15 cellular contexts compared by ENCODE assay signal in genomic region chr1:209689484-209689883, GRCh38. TPM values are rescaled to one million over a fixed set of nuclear protein-coding genes. Genes with fewer than 3 reads are reported as not detected.
DNase-seq lines count a peak whose midpoint lies in the region; ATAC-seq and TF ChIP-seq lines count a peak whose summit lies in the region.
"Had no signal": no experiment of that assay in that cellular context is flagged by ENCODE, and none has a peak within 500 bp of the region (broad histone marks: within the 10 kb centered on the region; RNA-seq: fewer than 3 reads in every experiment).

No MANE protein-coding gene starts in this region.

- CTCF ChIA-PET in SK-N-SH (lab: Yijun Ruan, JAX), result interaction anchor here (1.3 to 5.9 kb wide), 4 partner anchors 14 to 120 kb away, joined by 5 to 42 read pairs (median 14); partner anchors contain the start of gene G0S2

- H3K79me2 ChIP-seq in SK-N-SH (ENCODE audit: insufficient read depth), result no peaks in the 10 kb centered on the region

- TF ChIP-seq EP300 in SK-N-SH (IDR thresholded peaks at IDR 0.05; ENCODE audit: borderline replicate concordance in 1 of 2, low read depth in 1 of 2, low read length in 1 of 2), result no peak

- no peaks in the 10 kb centered on the region for H3K36me3 ChIP-seq in BLaER1
- no peaks in the 10 kb centered on the region for H3K36me3 ChIP-seq in SK-N-SH (replicated peaks in 1 of 2; ENCODE audit: control insufficient read depth in 1 of 2, insufficient read depth in 2 of 2, low read length in 1 of 2)
- H3K36me3 ChIP-seq in aorta (ENCODE audit: control insufficient read depth in 1 of 2, insufficient read depth in 2 of 2, low read length in 1 of 2), result no peaks in the 10 kb centered on the region
- H3K36me3 ChIP-seq: ascending aorta, esophagus squamous epithelium, uterus had no signal

- WGBS in SK-N-SH (ENCODE audit: low lambda C conversion rate), result 77% methylated on average over 4 of the region's 4 CpGs
- 65 to 68% methylated on average over 4 of the region's 4 CpGs for WGBS in aorta, 2 donors

- DNase-seq in ELR (ENCODE audit: low read depth) (peak; percentile 41), SK-N-SH (no peak), kidney tubule cell (ENCODE audit: low spot score) (peak; percentile 74), aorta (no peak), COLO668 (lab: John Stamatoyannopoulos, UW; ENCODE audit: unreplicated experiment) (no peak)
- DNase-seq: CD4-positive, CD25-positive, alpha-beta regulatory T cell; esophagus squamous epithelium; Kasumi-1; NCI-H1930; stimulated activated naive CD8-positive, alpha-beta T cell treated with anti-CD3 and anti-CD28 coated beads, Interleukin-15, Interleukin-2, amounts not matched to agents 100 U/mL and 50 U/mL, for 24 hours; uterus had no signal

- intact Hi-C loops in aorta (cut with DNase I), result no loop called here

- H3K4me3 ChIP-seq in BLaER1 (no peak overlapping the region), SK-N-SH (ENCODE audit: low read depth in 2 of 2, low read length in 1 of 2) (no peak overlapping the region), aorta (ENCODE audit: low read length in 2 of 2) (no peak overlapping the region)
- H3K4me3 ChIP-seq: ascending aorta, esophagus squamous epithelium, SK-N-MC, uterus had no signal

- H4K20me1 ChIP-seq in BLaER1 (no peaks in the 10 kb centered on the region), SK-N-SH (ENCODE audit: insufficient read depth) (no peaks in the 10 kb centered on the region)

- H3K4me2 ChIP-seq in BLaER1 (peak overlapping the region; percentile 90), SK-N-SH (peak overlapping the region; percentile 29; the same call in 1 of the 2 replicates)

- no peaks in the 10 kb centered on the region for H3K9me2 ChIP-seq in SK-N-SH

- H3K9ac ChIP-seq in BLaER1, result no peak overlapping the region
- H3K9ac ChIP-seq in SK-N-SH, result no peak overlapping the region

- peaks cover 26% of the 10 kb centered on the region for H3F3A ChIP-seq in SK-N-SH (replicated peaks; ENCODE audit: insufficient read depth)

- H2AFZ ChIP-seq in SK-N-SH (ENCODE audit: low read depth), result no peak overlapping the region

- no peak for ATAC-seq in aorta (ENCODE audit: low FRiP score)
- no peak for ATAC-seq in HG02763 (IDR thresholded peaks at IDR 0.05; ENCODE audit: unreplicated experiment)
- ATAC-seq: stimulated activated naive CD8-positive, alpha-beta T cell treated with anti-CD3 and anti-CD28 coated beads, Interleukin-15, Interleukin-2, amounts not matched to agents 100 U/mL and 50 U/mL, for 24 hours had no signal

- TF ChIP-seq CTCF in SK-N-SH (IDR thresholded peaks at IDR 0.05), result no peak

- H3K27ac ChIP-seq in BLaER1 (no peak overlapping the region), SK-N-SH (ENCODE audit: low read depth in 2 of 2, low read length in 1 of 2) (peak overlapping the region; percentile 79 to 85; a peak in 3 of 4 replicates), aorta (ENCODE audit: low read depth in 1 of 2, low read length in 2 of 2) (no peak overlapping the region)
- H3K27ac ChIP-seq: ascending aorta, esophagus squamous epithelium, SK-N-MC, uterus had no signal

- H3K27me3 ChIP-seq in BLaER1 (no peaks in the 10 kb centered on the region), SK-N-SH (ENCODE audit: insufficient read depth) (no peaks in the 10 kb centered on the region), aorta (ENCODE audit: control insufficient read depth in 1 of 2, insufficient read depth in 2 of 2, low read length in 1 of 2) (no peaks in the 10 kb centered on the region)
- H3K27me3 ChIP-seq: ascending aorta, esophagus squamous epithelium, uterus had no signal

- TF ChIP-seq RAD21 in SK-N-SH (IDR thresholded peaks at IDR 0.05; ENCODE audit: low read length), result no peak

- H3K4me1 ChIP-seq in BLaER1, result peaks cover 77% of the 10 kb centered on the region
- H3K4me1 ChIP-seq in SK-N-SH (ENCODE audit: control insufficient read depth in 1 of 2, insufficient read depth in 2 of 2, low read depth in 1 of 2, low read length in 1 of 2), result peaks cover 12 to 28% of the 10 kb centered on the region in 2 experiments
- no peaks in the 10 kb centered on the region for H3K4me1 ChIP-seq in aorta (ENCODE audit: control insufficient read depth in 1 of 2, insufficient read depth in 2 of 2, low read length in 2 of 2)
- H3K4me1 ChIP-seq: ascending aorta, uterus had no signal

- H3K9me3 ChIP-seq in BLaER1, result no peaks in the 10 kb centered on the region
- H3K9me3 ChIP-seq in SK-N-SH, result no peaks in the 10 kb centered on the region
- no peaks in the 10 kb centered on the region for H3K9me3 ChIP-seq in aorta (ENCODE audit: control insufficient read depth, low read length)
- H3K9me3 ChIP-seq: ascending aorta, esophagus squamous epithelium, uterus had no signal

- POLR2A ChIA-PET in SK-N-SH (lab: Yijun Ruan, JAX), result interaction anchor here (1.7 kb wide), 1 partner anchor 108 kb away, joined by 5 read pairs; no protein-coding TSS in a partner anchor

TF ChIP-seq in SK-N-SH, 30 proteins besides CTCF, POLR2A, EP300 and RAD21:
- peak; percentile 48; the same call in 1 of the 2 replicates for TF ChIP-seq USF1 (IDR thresholded peaks at IDR 0.05; ENCODE audit: borderline replicate concordance, low read depth)
- no peak for TF ChIP-seq RCOR1 (IDR thresholded peaks at IDR 0.05; ENCODE audit: low read length)
- TF ChIP-seq MEF2A (IDR thresholded peaks at IDR 0.05; ENCODE audit: borderline replicate concordance, low read depth), result no peak
- TF ChIP-seq RXRA (IDR thresholded peaks at IDR 0.05; ENCODE audit: borderline replicate concordance, low read depth), result no peak
- TF ChIP-seq MXI1 (IDR thresholded peaks at IDR 0.05; ENCODE audit: low read depth, low read length), result no peak
- no peak for TF ChIP-seq FOXM1 (IDR thresholded peaks at IDR 0.05; ENCODE audit: low read depth)
- TF ChIP-seq SMC3 (IDR thresholded peaks at IDR 0.05; ENCODE audit: low read depth, low read length), result no peak

RNA-seq across cellular contexts. Expression of gene G0S2, which starts 14.3 kb away (rescaled TPM):
- polyA plus RNA-seq in SK-N-SH (2012; rRNA removed) (32.5 and 43.2 TPM in 2 replicates), aorta (10 to 100 TPM; 16.3 to 20.3 TPM)
- 34.0 and 38.5 TPM in 2 replicates for polyA plus RNA-seq in SK-N-SH (2012; cell fraction: cytosol; rRNA removed)
- 12.1 and 24.4 TPM in 2 replicates for polyA plus RNA-seq in SK-N-SH (2012; cell fraction: nucleus; rRNA removed)
- 10 to 100 TPM; 21.3 to 24.9 TPM for total RNA-seq in aorta
- total RNA-seq: CD4-positive, CD25-positive, alpha-beta regulatory T cell had no signal

RNA-seq across cellular contexts. Expression of gene HSD11B1, which starts 15.2 kb away (rescaled TPM):
- 0.23 and 0.37 TPM in 2 replicates for polyA plus RNA-seq in SK-N-SH (2012; rRNA removed)
- 0.24 and 0.26 TPM in 2 replicates for polyA plus RNA-seq in SK-N-SH (2012; cell fraction: cytosol; rRNA removed)
- polyA plus RNA-seq in SK-N-SH (2012; cell fraction: nucleus; rRNA removed), result 0.08 and 0.14 TPM in 2 replicates
- 10 to 100 TPM; 13.9 to 21.5 TPM for total RNA-seq in aorta
- 10 to 100 TPM in 1 of 2 donors, 1 to 10 TPM in 1; 3.0 to 10.2 TPM for polyA plus RNA-seq in aorta

RNA-seq across cellular contexts. Expression of gene LAMB3, which starts 37.3 kb away (rescaled TPM):
- polyA plus RNA-seq in SK-N-SH (2012; rRNA removed) (14.1 and 18.0 TPM in 2 replicates), aorta (1 to 10 TPM; 5.2 to 5.4 TPM)
- 7.1 and 13.4 TPM in 2 replicates for polyA plus RNA-seq in SK-N-SH (2012; cell fraction: cytosol; rRNA removed)
- polyA plus RNA-seq in SK-N-SH (2012; cell fraction: nucleus; rRNA removed), result 24.8 and 31.3 TPM in 2 replicates
- total RNA-seq in aorta, result 1 to 10 TPM in 1 of 2 donors, under 1 TPM in 1; 0.84 to 3.9 TPM

Comparison
In these comparisons a context has a peak if more than half of its experiments do, and no peak if none do; other contexts are left out.
1. H3K27ac ChIP-seq: peak in SK-N-SH (2 of 2); none in BLaER1 (single experiment) and aorta (0 of 2).
2. DNase-seq: peak in ELR (single experiment) and kidney tubule cell (single experiment); none in SK-N-SH (single experiment), aorta (0 of 2) and COLO668 (single experiment).